ENCODE assay signal across 15 cellular contexts in the genomic region with DNA sequence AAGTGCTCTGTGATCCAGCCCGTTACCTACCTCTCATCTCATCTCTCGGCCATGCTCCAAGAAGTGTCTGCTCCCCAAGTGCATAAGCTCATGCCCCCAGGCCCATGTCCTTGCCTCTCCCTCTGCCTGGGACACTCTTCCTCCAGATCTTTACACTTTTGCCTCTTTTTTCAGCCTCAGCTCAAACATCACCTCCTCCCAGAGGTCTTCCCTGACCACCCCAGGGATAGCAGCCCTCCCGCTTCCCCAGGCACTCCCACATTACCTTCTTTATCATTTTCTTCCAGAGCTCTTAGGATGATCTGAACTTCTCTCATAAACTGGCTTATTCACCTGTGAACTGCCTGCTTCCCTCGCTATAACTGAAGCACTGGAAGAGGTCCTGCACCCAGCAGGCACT. TPM values are rescaled to one million over a fixed set of nuclear protein-coding genes. Genes with fewer than 3 reads are reported as not detected.
A peak's percentile ranks its signal among the peaks of the same experiment; 100 is the strongest.
DNase-seq lines count a peak whose midpoint lies in the region; ATAC-seq, FAIRE-seq and TF ChIP-seq lines count a peak whose summit lies in the region.
"Had no signal": no experiment of that assay in that cellular context is flagged by ENCODE, and none has a peak within 500 bp of the region (broad histone marks: within the 10 kb centered on the region; RNA-seq: fewer than 3 reads in every experiment).

No MANE protein-coding gene starts in this region.

- no peak for TF ChIP-seq EP300 in K562 (IDR thresholded peaks at IDR 0.05; ENCODE audit: low read length)

- no peaks in the 10 kb centered on the region for H3K36me3 ChIP-seq in K562 (ENCODE audit: control insufficient read depth, insufficient read depth, low read length)

- TF ChIP-seq POLR2A in K562 (conservative IDR thresholded peaks at IDR 0.05) = no peak

- H3K9me1 ChIP-seq in K562 (ENCODE audit: control insufficient read depth, insufficient read depth, low read length) = no peaks in the 10 kb centered on the region

- H3K4me2 ChIP-seq in K562 (ENCODE audit: insufficient read depth, low read length) = no peak overlapping the region

- no peak overlapping the region for H3K4me3 Mint-ChIP-seq in activated T-cell treated with anti-CD3 and anti-CD28 coated beads, Interleukin-2, amount 50 U/mL, for 72 hours
- no peak overlapping the region for H3K4me3 Mint-ChIP-seq in activated T-cell treated with anti-CD3 and anti-CD28 coated beads, Interleukin-2, amount 50 U/mL, for 24 hours
- no peak overlapping the region for H3K4me3 Mint-ChIP-seq in type B pancreatic cell
- H3K4me3 Mint-ChIP-seq: CD4-positive, CD25-positive, alpha-beta regulatory T cell had no signal

- 59% methylated on average over 4 of the region's 4 CpGs for whole genome bisulfite sequencing in K562 (ENCODE audit: insufficient coverage, low coverage, missing lambda C conversion rate)

- peak overlapping the region; percentile 6 for H3K27ac Mint-ChIP-seq in activated T-cell treated with anti-CD3 and anti-CD28 coated beads, Interleukin-2, amount 50 U/mL, for 72 hours
- H3K27ac Mint-ChIP-seq in activated T-cell treated with anti-CD3 and anti-CD28 coated beads, Interleukin-2, amount 50 U/mL, for 24 hours = no peak overlapping the region
- H3K27ac Mint-ChIP-seq in type B pancreatic cell = peak overlapping the region; percentile 24

- H3K36me3 Mint-ChIP-seq in activated T-cell treated with anti-CD3 and anti-CD28 coated beads, Interleukin-2, amount 50 U/mL, for 72 hours (ENCODE audit: insufficient read depth in 2 of 2) = peaks cover 7 to 16% of the 10 kb centered on the region in 2 donors
- peaks cover 9% of the 10 kb centered on the region for H3K36me3 Mint-ChIP-seq in activated T-cell treated with anti-CD3 and anti-CD28 coated beads, Interleukin-2, amount 50 U/mL, for 24 hours (ENCODE audit: low read depth)
- H3K36me3 Mint-ChIP-seq in type B pancreatic cell = no peaks in the 10 kb centered on the region
- H3K36me3 Mint-ChIP-seq: CD4-positive, CD25-positive, alpha-beta regulatory T cell had no signal

- no peak for TF ChIP-seq RAD21 in K562 (CRISPR knock-in tag; conservative IDR thresholded peaks at IDR 0.05 in 1 of 2, IDR thresholded peaks at IDR 0.05 in 1 of 2)

- no peak for ATAC-seq in activated T-cell treated with anti-CD3 and anti-CD28 coated beads, Interleukin-2, amount 50 U/mL, for 72 hours (replicated peaks in 1 of 2)
- no peak for ATAC-seq in K562

- in situ Hi-C loops in K562 (cut with MboI) = no loop called here

- H2AFZ ChIP-seq in K562 (ENCODE audit: low read depth, low read length) = peak overlapping the region; percentile 72; the same call in 1 of the 2 replicates

- H3K27me3 ChIP-seq in K562 (ENCODE audit: control insufficient read depth in 2 of 2, insufficient read depth in 2 of 2, low read length in 2 of 2) = no peaks in the 10 kb centered on the region; a peak in 1 of 5 replicates

- H3K4me1 Mint-ChIP-seq in activated T-cell treated with anti-CD3 and anti-CD28 coated beads, Interleukin-2, amount 50 U/mL, for 72 hours (ENCODE audit: low read depth) = peaks cover 86% of the 10 kb centered on the region
- peaks cover 64% of the 10 kb centered on the region for H3K4me1 Mint-ChIP-seq in activated T-cell treated with anti-CD3 and anti-CD28 coated beads, Interleukin-2, amount 50 U/mL, for 24 hours (ENCODE audit: low read depth)
- peaks cover 22% of the 10 kb centered on the region for H3K4me1 Mint-ChIP-seq in type B pancreatic cell (ENCODE audit: unreplicated experiment)

- no peak overlapping the region for H3K4me3 ChIP-seq in K562

- POLR2A ChIA-PET in K562 (lab: Yijun Ruan, JAX) = interaction anchor here (1.1 kb wide), 1 partner anchor 11 kb away, joined by 4 read pairs; no protein-coding TSS in a partner anchor

- CTCF ChIA-PET in K562 (lab: Yijun Ruan, JAX; ENCODE audit: low intra/inter-chr PET ratio) = no interaction called here

- TF ChIP-seq CTCF in VCaP (conservative IDR thresholded peaks at IDR 0.05) = no peak
- TF ChIP-seq CTCF in K562 (IDR thresholded peaks at IDR 0.05 in 2 of 3, conservative IDR thresholded peaks at IDR 0.05 in 1 of 3; ENCODE audit: insufficient read depth in 2 of 3, low read depth in 1 of 3, low read length in 3 of 3) = no peak
- no peak for TF ChIP-seq CTCF in type B pancreatic cell (conservative IDR thresholded peaks at IDR 0.05)

- no peaks in the 10 kb centered on the region for H3K9me3 Mint-ChIP-seq in activated T-cell treated with anti-CD3 and anti-CD28 coated beads, Interleukin-2, amount 50 U/mL, for 72 hours
- H3K9me3 Mint-ChIP-seq in activated T-cell treated with anti-CD3 and anti-CD28 coated beads, Interleukin-2, amount 50 U/mL, for 24 hours = no peaks in the 10 kb centered on the region
- no peaks in the 10 kb centered on the region for H3K9me3 Mint-ChIP-seq in type B pancreatic cell
- H3K9me3 Mint-ChIP-seq: CD4-positive, CD25-positive, alpha-beta regulatory T cell had no signal

- peaks cover 10% of the 10 kb centered on the region for H3K79me2 ChIP-seq in K562 (ENCODE audit: control insufficient read depth, insufficient read depth, low read length)

- FAIRE-seq in K562 (lab: Jason Lieb, UNC) = no peak
- FAIRE-seq: GM19239 had no signal

- no TSS peak for BruUV-seq in K562 (replicated peaks; lab: Mats Ljungman, UMichigan)

- H3K9me3 ChIP-seq in K562 (replicated peaks; ENCODE audit: control insufficient read depth, insufficient read depth, low read depth, low read length) = no peaks in the 10 kb centered on the region

- no peak overlapping the region for H3K9ac ChIP-seq in K562 (ENCODE audit: insufficient read depth in 1 of 2, low read depth in 2 of 2, low read length in 2 of 2)

- intact Hi-C loops in K562 (cut with micrococcal nuclease) = no loop called here

- H3K4me1 ChIP-seq in K562 (replicated peaks in 1 of 2; ENCODE audit: control insufficient read depth in 2 of 2, insufficient read depth in 2 of 2, low read length in 2 of 2) = peaks cover 52 to 56% of the 10 kb centered on the region in 2 experiments

- H3K27ac ChIP-seq in VCaP (peak overlapping the region; percentile 45), K562 (ENCODE audit: extremely low read depth, low read depth, low read length) (no peak overlapping the region)

- no peaks in the 10 kb centered on the region for H4K20me1 ChIP-seq in K562 (replicated peaks; ENCODE audit: control insufficient read depth, insufficient read depth, low read length)

- no peak for DNase-seq in activated T-cell treated with anti-CD3 and anti-CD28 coated beads, Interleukin-2, amount 50 U/mL, for 72 hours
- DNase-seq in activated T-cell treated with anti-CD3 and anti-CD28 coated beads, Interleukin-2, amount 50 U/mL, for 24 hours = no peak
- DNase-seq in K562 (ENCODE audit: extremely low read depth in 1 of 4, low spot score in 3 of 4) (no peak), type B pancreatic cell (ENCODE audit: extremely low spot score, unreplicated experiment) (no peak), NCI-H1930 (lab: John Stamatoyannopoulos, UW) (no peak)
- DNase-seq in activated naive CD4-positive, alpha-beta T cell treated with Interleukin-2 at 50 U/mL for 16 hours = no peak
- DNase-seq: CD4-positive, CD25-positive, alpha-beta regulatory T cell; COR-L47; GDM1; GOT3; KBM-7; NCI-H2081 treated with DMSO at 0.1 percent for 48 hours; Right ventricle myocardium superior had no signal

- no peaks in the 10 kb centered on the region for H3K27me3 Mint-ChIP-seq in activated T-cell treated with anti-CD3 and anti-CD28 coated beads, Interleukin-2, amount 50 U/mL, for 72 hours (ENCODE audit: low read depth)
- H3K27me3 Mint-ChIP-seq in activated T-cell treated with anti-CD3 and anti-CD28 coated beads, Interleukin-2, amount 50 U/mL, for 24 hours = no peaks in the 10 kb centered on the region
- H3K27me3 Mint-ChIP-seq in type B pancreatic cell = no peaks in the 10 kb centered on the region
- H3K27me3 Mint-ChIP-seq: CD4-positive, CD25-positive, alpha-beta regulatory T cell had no signal

RNA-seq across cellular contexts. Expression of gene FURIN, which starts 2.7 kb away (rescaled TPM):
- total RNA-seq in activated T-cell treated with anti-CD3 and anti-CD28 coated beads, Interleukin-2, amount 50 U/mL, for 72 hours = 100 to 1,000 TPM; 604 to 721 TPM
- 29.3 and 88.9 TPM in 2 replicates for total RNA-seq in K562 (2011; cell fraction: chromatin; rRNA removed; ENCODE audit: low replicate concordance)
- 101 and 110 TPM in 2 replicates for total RNA-seq in K562 (2011; cell fraction: nucleolus; rRNA removed)
- total RNA-seq in K562 (2011; cell fraction: nucleoplasm; rRNA removed) = 63.1 TPM in 2 replicates
- total RNA-seq in K562 (2014; rRNA removed) (49.9 and 69.9 TPM in 2 replicates), K562 (2014; rRNA removed; fragmentation: Illumina TruSeq; extraction: Trizol) (10.0 and 11.7 TPM in 2 replicates), K562 (2015; rRNA removed; fragmentation: Illumina TruSeq; extraction: Trizol) (34.8 and 36.0 TPM in 2 replicates), K562 (2021) (93.5 and 99.9 TPM in 2 replicates), type B pancreatic cell (ENCODE audit: low replicate concordance) (37.7 and 62.1 TPM in 2 replicates)
- polyA plus RNA-seq in K562 (2011; rRNA removed) (22.4 and 30.8 TPM in 2 replicates), K562 (2014; fragmentation: Illumina TruSeq; extraction: Trizol) (36.4 and 61.7 TPM in 2 replicates), K562 (2014; fragmentation: Nextera tagmentation; extraction: Ambion mirVana) (1 to 10 TPM in 1 of 2 experiments, under 1 TPM in 1; 0.92 to 1.1 TPM), K562 (2014; rRNA removed) (49.1 and 50.3 TPM in 2 replicates)
- polyA plus RNA-seq in K562 (2011; cell fraction: cytosol; rRNA removed) = 31.2 and 60.1 TPM in 2 replicates
- 42.7 and 71.3 TPM in 2 replicates for polyA plus RNA-seq in K562 (2011; cell fraction: nucleus; rRNA removed)
- 74.8 and 95.4 TPM in 2 replicates for polyA plus RNA-seq in K562 (2012)
- polyA minus RNA-seq in K562 (2011; rRNA and poly(A)+ RNA removed) = 12.3 and 17.9 TPM in 2 replicates
- polyA minus RNA-seq in K562 (2011; cell fraction: cytosol; rRNA and poly(A)+ RNA removed) = 47.5 and 65.9 TPM in 2 replicates
- 24.6 and 32.0 TPM in 2 replicates for polyA minus RNA-seq in K562 (2011; cell fraction: nucleus; rRNA and poly(A)+ RNA removed)

RNA-seq across cellular contexts. Expression of gene FES, which starts 18.6 kb away (rescaled TPM):
- total RNA-seq in activated T-cell treated with anti-CD3 and anti-CD28 coated beads, Interleukin-2, amount 50 U/mL, for 72 hours = 10 to 100 TPM; 68.3 to 81.5 TPM
- total RNA-seq in K562 (2011; cell fraction: chromatin; rRNA removed; ENCODE audit: low replicate concordance) = 3.7 and 18.5 TPM in 2 replicates
- 5.1 and 10.8 TPM in 2 replicates for total RNA-seq in K562 (2011; cell fraction: nucleolus; rRNA removed)
- total RNA-seq in K562 (2011; cell fraction: nucleoplasm; rRNA removed) = 3.3 and 6.0 TPM in 2 replicates
- total RNA-seq in K562 (2014; rRNA removed) (0.86 and 1.6 TPM in 2 replicates), K562 (2014; rRNA removed; fragmentation: Illumina TruSeq; extraction: Trizol) (0.73 and 1.1 TPM in 2 replicates), K562 (2015; rRNA removed; fragmentation: Illumina TruSeq; extraction: Trizol) (0.72 and 1.1 TPM in 2 replicates), K562 (2021) (1.3 and 2.6 TPM in 2 replicates), type B pancreatic cell (ENCODE audit: low replicate concordance) (3.1 TPM in 2 replicates)
- polyA plus RNA-seq in K562 (2011; rRNA removed) (0.38 and 1.0 TPM in 2 replicates), K562 (2014; fragmentation: Illumina TruSeq; extraction: Trizol) (0.55 and 0.66 TPM in 2 replicates), K562 (2014; fragmentation: Nextera tagmentation; extraction: Ambion mirVana) (under 1 TPM; 0.82 to 0.91 TPM), K562 (2014; rRNA removed) (0.78 and 2.5 TPM in 2 replicates)
- 0.83 and 1.2 TPM in 2 replicates for polyA plus RNA-seq in K562 (2011; cell fraction: cytosol; rRNA removed)
- polyA plus RNA-seq in K562 (2011; cell fraction: nucleus; rRNA removed) = 4.8 and 6.6 TPM in 2 replicates
- 1.1 and 2.8 TPM in 2 replicates for polyA plus RNA-seq in K562 (2012)
- 0.14 and 0.45 TPM in 2 replicates for polyA minus RNA-seq in K562 (2011; rRNA and poly(A)+ RNA removed)
- 0.86 and 2.5 TPM in 2 replicates for polyA minus RNA-seq in K562 (2011; cell fraction: cytosol; rRNA and poly(A)+ RNA removed)
- 4.0 and 4.3 TPM in 2 replicates for polyA minus RNA-seq in K562 (2011; cell fraction: nucleus; rRNA and poly(A)+ RNA removed)

RNA-seq across cellular contexts. Expression of gene MAN2A2, which starts 37.4 kb away (rescaled TPM):
- 100 to 1,000 TPM; 159 to 190 TPM for total RNA-seq in activated T-cell treated with anti-CD3 and anti-CD28 coated beads, Interleukin-2, amount 50 U/mL, for 72 hours
- total RNA-seq in K562 (2011; cell fraction: chromatin; rRNA removed; ENCODE audit: low replicate concordance) = 447 and 1,128 TPM in 2 replicates
- 692 and 704 TPM in 2 replicates for total RNA-seq in K562 (2011; cell fraction: nucleolus; rRNA removed)
- total RNA-seq in K562 (2011; cell fraction: nucleoplasm; rRNA removed) = 460 and 506 TPM in 2 replicates
- 35.0 and 53.7 TPM in 2 replicates for total RNA-seq in K562 (2014; rRNA removed)
- total RNA-seq in K562 (2014; rRNA removed; fragmentation: Illumina TruSeq; extraction: Trizol) = 20.6 and 25.0 TPM in 2 replicates
- 43.3 and 43.4 TPM in 2 replicates for total RNA-seq in K562 (2015; rRNA removed; fragmentation: Illumina TruSeq; extraction: Trizol)
- total RNA-seq in K562 (2021) = 116 and 151 TPM in 2 replicates
- polyA plus RNA-seq in K562 (2011; rRNA removed) = 71.7 and 195 TPM in 2 replicates
- polyA plus RNA-seq in K562 (2011; cell fraction: cytosol; rRNA removed) = 119 and 133 TPM in 2 replicates
- 1,870 and 1,995 TPM in 2 replicates for polyA plus RNA-seq in K562 (2011; cell fraction: nucleus; rRNA removed)
- 92.0 and 210 TPM in 2 replicates for polyA plus RNA-seq in K562 (2012)
- 130 and 131 TPM in 2 replicates for polyA plus RNA-seq in K562 (2014; fragmentation: Illumina TruSeq; extraction: Trizol)
- 10 to 100 TPM in 1 of 2 experiments, 1 to 10 TPM in 1; 7.3 to 13.7 TPM for polyA plus RNA-seq in K562 (2014; fragmentation: Nextera tagmentation; extraction: Ambion mirVana)
- 114 and 121 TPM in 2 replicates for polyA plus RNA-seq in K562 (2014; rRNA removed)
- polyA minus RNA-seq in K562 (2011; rRNA and poly(A)+ RNA removed) = 30.7 and 41.4 TPM in 2 replicates
- polyA minus RNA-seq in K562 (2011; cell fraction: cytosol; rRNA and poly(A)+ RNA removed) = 71.5 and 84.4 TPM in 2 replicates
- 264 and 379 TPM in 2 replicates for polyA minus RNA-seq in K562 (2011; cell fraction: nucleus; rRNA and poly(A)+ RNA removed)
- 43.0 and 60.2 TPM in 2 replicates for total RNA-seq in type B pancreatic cell (ENCODE audit: low replicate concordance)
